9 cellular contexts compared by ENCODE assay signal in genomic region chr18:12886498-12887126, GRCh38. TPM values are rescaled to one million over a fixed set of nuclear protein-coding genes. Genes with fewer than 3 reads are reported as not detected.
DNase-seq lines count a peak whose midpoint lies in the region; ATAC-seq and TF ChIP-seq lines count a peak whose summit lies in the region.
"Had no signal": no experiment of that assay in that cellular context is flagged by ENCODE, and none has a peak within 500 bp of the region (broad histone marks: within the 10 kb centered on the region; RNA-seq: fewer than 3 reads in every experiment).

No MANE protein-coding gene starts in this region.

- no peak for ATAC-seq in left lung
- ATAC-seq in GM19463 (IDR thresholded peaks at IDR 0.05; ENCODE audit: unreplicated experiment): no peak
- ATAC-seq in GM18861 (IDR thresholded peaks at IDR 0.05; ENCODE audit: unreplicated experiment): no peak

- H3K9me3 ChIP-seq in SU-DHL-6 (ENCODE audit: insufficient read depth, low read length) (no peaks in the 10 kb centered on the region), left lung (no peaks in the 10 kb centered on the region)

- H4K20me1 ChIP-seq in SU-DHL-6 (ENCODE audit: low read depth, low read length): peaks cover 9% of the 10 kb centered on the region

- H3K4me1 ChIP-seq in left lung: peaks cover 0 to 37% of the 10 kb centered on the region in 2 donors

- H3K36me3 ChIP-seq in SU-DHL-6 (ENCODE audit: low read length): no peaks in the 10 kb centered on the region
- no peaks in the 10 kb centered on the region for H3K36me3 ChIP-seq in left lung

- no peak overlapping the region for H3K4me2 ChIP-seq in SU-DHL-6 (ENCODE audit: low read depth, low read length, poor library complexity, severe bottlenecking)

- peak; percentile 11 for TF ChIP-seq CTCF in SU-DHL-6 (IDR thresholded peaks at IDR 0.05; ENCODE audit: insufficient read depth, low read length, poor library complexity, severe bottlenecking)
- TF ChIP-seq CTCF in left lung (IDR thresholded peaks at IDR 0.05): peak; percentile 26 to 30

- peaks cover 4% of the 10 kb centered on the region; the same call in 1 of the 2 replicates for H3F3A ChIP-seq in SU-DHL-6 (ENCODE audit: insufficient read depth)

- no peak overlapping the region for H3K27ac ChIP-seq in SU-DHL-6 (ENCODE audit: low read depth, low read length)
- no peak overlapping the region for H3K27ac ChIP-seq in left lung
- H3K27ac ChIP-seq: SK-N-MC had no signal

- no peak overlapping the region for H2AFZ ChIP-seq in SU-DHL-6 (ENCODE audit: low read depth, low read length, severe bottlenecking)

- intact Hi-C loops in left lung (cut with DNase I): no loop called here

- H3K9me2 ChIP-seq in SU-DHL-6 (replicated peaks; ENCODE audit: insufficient read depth, low read length): no peaks in the 10 kb centered on the region

- peaks cover 17% of the 10 kb centered on the region for H3K79me2 ChIP-seq in SU-DHL-6 (ENCODE audit: insufficient read depth, low read length)

- H3K27me3 ChIP-seq in SU-DHL-6 (ENCODE audit: low read length) (no peaks in the 10 kb centered on the region), left lung (no peaks in the 10 kb centered on the region)

- no peak overlapping the region for H3K9ac ChIP-seq in SU-DHL-6 (ENCODE audit: low read length)

- DNase-seq in COR-L47 (lab: John Stamatoyannopoulos, UW) (peak; percentile 12), H4 (ENCODE audit: low spot score) (peak; percentile 22), left lung (no peak), hippocampal formation (lab: John Stamatoyannopoulos, UW) (no peak)
- no peak for DNase-seq in activated naive CD4-positive, alpha-beta T cell treated with anti-CD3 and anti-CD28 coated beads, Interleukin-2, amount 50 U/mL, for 16 hours

- no peak overlapping the region for H3K4me3 ChIP-seq in SU-DHL-6 (ENCODE audit: insufficient read depth, low read length, poor library complexity, severe bottlenecking)
- H3K4me3 ChIP-seq in left lung: no peak overlapping the region
- H3K4me3 ChIP-seq: SK-N-MC had no signal

RNA-seq across cellular contexts. Expression of gene PTPN2, which starts 2.6 kb away (rescaled TPM):
- total RNA-seq in H4 (2014; rRNA removed; shearing (Covaris generic)): 26.1 and 31.9 TPM in 2 replicates
- total RNA-seq in left lung: 10 to 100 TPM; 35.6 to 50.1 TPM

Comparison
In these comparisons a context has a peak if more than half of its experiments do, and no peak if none do; other contexts are left out.
1. DNase-seq: peak in COR-L47 (single experiment) and H4 (single experiment); none in left lung (0 of 2), hippocampal formation (0 of 2) and activated naive CD4-positive, alpha-beta T cell treated with anti-CD3 and anti-CD28 coated beads, Interleukin-2, amount 50 U/mL, for 16 hours (single experiment).